Comparison of ENCODE assay signal across 9 cellular contexts in the genomic region with DNA sequence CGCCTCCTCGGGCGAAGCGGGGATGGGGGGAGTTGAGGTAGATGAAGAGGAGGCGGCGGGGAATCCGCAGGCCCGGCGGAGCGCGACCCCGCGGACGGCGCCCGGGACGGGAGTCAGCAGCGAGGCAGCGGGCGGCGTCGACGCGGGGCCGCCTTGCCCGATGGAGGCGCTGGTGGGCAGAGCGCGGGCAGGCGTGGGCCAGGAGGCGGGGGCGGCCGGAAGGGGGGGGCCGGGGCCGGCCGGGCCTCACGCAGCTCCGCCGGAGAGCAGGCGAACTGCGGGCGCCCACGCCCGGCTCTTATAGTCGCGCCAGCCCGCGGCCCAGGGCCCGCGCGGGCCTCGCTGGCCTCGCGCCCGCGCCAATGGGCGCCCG. TPM values are rescaled to one million over a fixed set of nuclear protein-coding genes. Genes with fewer than 3 reads are reported as not detected.
A peak's percentile ranks its signal among the peaks of the same experiment; 100 is the strongest.
DNase-seq lines count a peak whose midpoint lies in the region; ATAC-seq and TF ChIP-seq lines count a peak whose summit lies in the region.
"Had no signal": no experiment of that assay in that cellular context is flagged by ENCODE, and none has a peak within 500 bp of the region (broad histone marks: within the 10 kb centered on the region; RNA-seq: fewer than 3 reads in every experiment).

Gene IGF2 (minus strand): TSS at position 272 of the 373 bp plus-strand sequence. CDS start 3,866 bp downstream, outside the sequence.

- H3K36me3 Mint-ChIP-seq in activated T-cell treated with anti-CD3 and anti-CD28 coated beads, Interleukin-2, amount 50 U/mL, for 72 hours (ENCODE audit: insufficient read depth in 2 of 2) = no peaks in the 10 kb centered on the region
- no peaks in the 10 kb centered on the region for H3K36me3 Mint-ChIP-seq in mesothelial cell of epicardium

- no peaks in the 10 kb centered on the region for H3K9me3 Mint-ChIP-seq in activated T-cell treated with anti-CD3 and anti-CD28 coated beads, Interleukin-2, amount 50 U/mL, for 72 hours
- no peaks in the 10 kb centered on the region for H3K9me3 Mint-ChIP-seq in mesothelial cell of epicardium

- peak within 1 kb of the TSS; percentile 66 to 82 for H3K4me3 Mint-ChIP-seq in activated T-cell treated with anti-CD3 and anti-CD28 coated beads, Interleukin-2, amount 50 U/mL, for 72 hours
- peak within 1 kb of the TSS; percentile 87 for H3K4me3 Mint-ChIP-seq in mesothelial cell of epicardium

- H3K4me3 ChIP-seq in coronary artery = peak within 1 kb of the TSS; percentile 68

- TF ChIP-seq CTCF in coronary artery (IDR thresholded peaks at IDR 0.05) = no peak
- TF ChIP-seq CTCF in mesothelial cell of epicardium (IDR thresholded peaks at IDR 0.05; ENCODE audit: unreplicated experiment) = no peak

- H3K27ac Mint-ChIP-seq in activated T-cell treated with anti-CD3 and anti-CD28 coated beads, Interleukin-2, amount 50 U/mL, for 72 hours = no peak within 1 kb of the TSS
- peak within 1 kb of the TSS; percentile 86 for H3K27ac Mint-ChIP-seq in mesothelial cell of epicardium

- peak in 1 of 2 donors; percentile 5 for ATAC-seq in activated T-cell treated with anti-CD3 and anti-CD28 coated beads, Interleukin-2, amount 50 U/mL, for 72 hours (replicated peaks in 1 of 2)
- no peak for ATAC-seq in GM21737 (IDR thresholded peaks at IDR 0.05; ENCODE audit: unreplicated experiment)
- no peak for ATAC-seq in HG02852 (IDR thresholded peaks at IDR 0.05; ENCODE audit: unreplicated experiment)
- no peak for ATAC-seq in GM18873 (IDR thresholded peaks at IDR 0.05; ENCODE audit: low FRiP score, unreplicated experiment)

- peak within 1 kb of the TSS in 1 of 2 donors; percentile 30 for H3K27ac ChIP-seq in coronary artery

- peaks cover 67% of the 10 kb centered on the region for H3K27me3 Mint-ChIP-seq in activated T-cell treated with anti-CD3 and anti-CD28 coated beads, Interleukin-2, amount 50 U/mL, for 72 hours (ENCODE audit: low read depth)
- peaks cover 71% of the 10 kb centered on the region for H3K27me3 Mint-ChIP-seq in mesothelial cell of epicardium (ENCODE audit: low read depth)

- DNase-seq in activated T-cell treated with anti-CD3 and anti-CD28 coated beads, Interleukin-2, amount 50 U/mL, for 72 hours = no peak
- no peak for DNase-seq in activated T-cell treated with anti-CD3 and anti-CD28 coated beads, Interleukin-2, amount 50 U/mL, for 1 hour
- DNase-seq in coronary artery (ENCODE audit: low spot score) (no peak), mesothelial cell of epicardium (ENCODE audit: low spot score in 2 of 2, unreplicated experiment in 2 of 2) (peak; percentile 54 to 65), ureter (ENCODE audit: low spot score) (no peak)
- DNase-seq: DND-41 had no signal

- H3K4me1 Mint-ChIP-seq in activated T-cell treated with anti-CD3 and anti-CD28 coated beads, Interleukin-2, amount 50 U/mL, for 72 hours (ENCODE audit: low read depth) = peaks cover 25% of the 10 kb centered on the region
- peaks cover 35% of the 10 kb centered on the region for H3K4me1 Mint-ChIP-seq in mesothelial cell of epicardium

RNA-seq across cellular contexts. Expression of gene IGF2, which starts in this region (rescaled TPM):
- total RNA-seq in activated T-cell treated with anti-CD3 and anti-CD28 coated beads, Interleukin-2, amount 50 U/mL, for 72 hours = 10 to 100 TPM in 1 of 2 donors, 1 to 10 TPM in 1; 2.0 to 40.4 TPM
- total RNA-seq in mesothelial cell of epicardium (3,009 to 3,275 TPM (median 3,171 TPM) in 3 replicates), ureter (61.1 TPM)

Comparison
In these comparisons a context has a peak if more than half of its experiments do, and no peak if none do; other contexts are left out.
1. RNA of gene IGF2 (total RNA-seq): 3,009 to 3,275 TPM in mesothelial cell of epicardium; 61.1 TPM in ureter (single experiment) and 2.0 to 40.4 TPM in activated T-cell treated with anti-CD3 and anti-CD28 coated beads, Interleukin-2, amount 50 U/mL, for 72 hours; every median in the first group is over 10 times any median in the second.
2. DNase-seq: peak in mesothelial cell of epicardium (2 of 2); none in activated T-cell treated with anti-CD3 and anti-CD28 coated beads, Interleukin-2, amount 50 U/mL, for 72 hours (0 of 2), activated T-cell treated with anti-CD3 and anti-CD28 coated beads, Interleukin-2, amount 50 U/mL, for 1 hour (single experiment), coronary artery (single experiment) and ureter (single experiment).